ENCODE assay signal across 15 cellular contexts in genomic region chr13:48154671-48155070, GRCh38. TPM values are rescaled to one million over a fixed set of nuclear protein-coding genes. Genes with fewer than 3 reads are reported as not detected.
DNase-seq lines count a peak whose midpoint lies in the region; ATAC-seq and TF ChIP-seq lines count a peak whose summit lies in the region.
"Had no signal": no experiment of that assay in that cellular context is flagged by ENCODE, and none has a peak within 500 bp of the region (broad histone marks: within the 10 kb centered on the region; RNA-seq: fewer than 3 reads in every experiment).

No MANE protein-coding gene starts in this region.

- CTCF ChIA-PET in activated CD8-positive, alpha-beta T cell treated with anti-CD3 and anti-CD28 coated beads, Interleukin-2, amount 10 ng/mL, durations not matched to agents 7 days and 5 days (lab: Charles Lee): interaction anchor here (1.0 to 2.8 kb wide), 5 partner anchors 19 to 78 kb away, joined by 3 to 13 read pairs (median 4); partner anchors contain the start of genes ITM2B and MED4

- no peaks in the 10 kb centered on the region for H3K9me3 ChIP-seq in lower lobe of right lung
- H3K9me3 ChIP-seq: ovary had no signal

- H3K4me3 Mint-ChIP-seq in activated CD8-positive, alpha-beta T cell treated with anti-CD3 and anti-CD28 coated beads, Interleukin-2, amount 10 ng/mL, durations not matched to agents 7 days and 5 days: no peak overlapping the region
- no peak overlapping the region for H3K4me3 Mint-ChIP-seq in type B pancreatic cell

- ATAC-seq in Right ventricle myocardium superior (ENCODE audit: poor library complexity): no peak
- no peak for ATAC-seq in activated CD8-positive, alpha-beta T cell treated with anti-CD3 and anti-CD28 coated beads, Interleukin-2, amount 10 ng/mL, durations not matched to agents 7 days and 5 days
- ATAC-seq in lower lobe of right lung: no peak
- no peak for ATAC-seq in GM21528 (IDR thresholded peaks at IDR 0.05; ENCODE audit: low FRiP score, unreplicated experiment)
- no peak for ATAC-seq in GM18858 (IDR thresholded peaks at IDR 0.05; ENCODE audit: unreplicated experiment)

- intact Hi-C loops in Right ventricle myocardium superior (cut with DNase I): no loop called here
- intact Hi-C loops in cardiac septum (cut with DNase I): no loop called here
- intact Hi-C loops in lower lobe of right lung (cut with DNase I): no loop called here

- H3K27me3 ChIP-seq in lower lobe of right lung (ENCODE audit: low read depth): no peaks in the 10 kb centered on the region
- H3K27me3 ChIP-seq: ovary had no signal

- H3K4me1 Mint-ChIP-seq in activated CD8-positive, alpha-beta T cell treated with anti-CD3 and anti-CD28 coated beads, Interleukin-2, amount 10 ng/mL, durations not matched to agents 7 days and 5 days (ENCODE audit: low read depth): peaks cover 82% of the 10 kb centered on the region
- peaks cover 6% of the 10 kb centered on the region for H3K4me1 Mint-ChIP-seq in type B pancreatic cell (ENCODE audit: unreplicated experiment)

- peak overlapping the region; percentile 84 for H3K27ac Mint-ChIP-seq in activated CD8-positive, alpha-beta T cell treated with anti-CD3 and anti-CD28 coated beads, Interleukin-2, amount 10 ng/mL, durations not matched to agents 7 days and 5 days
- peak overlapping the region; percentile 59 for H3K27ac Mint-ChIP-seq in type B pancreatic cell

- H3K27ac ChIP-seq in lower lobe of right lung: peak overlapping the region; percentile 72
- H3K27ac ChIP-seq: ovary had no signal

- H3K36me3 ChIP-seq in lower lobe of right lung: no peaks in the 10 kb centered on the region
- H3K36me3 ChIP-seq: ovary had no signal

- peaks cover 4% of the 10 kb centered on the region for H3K36me3 Mint-ChIP-seq in activated CD8-positive, alpha-beta T cell treated with anti-CD3 and anti-CD28 coated beads, Interleukin-2, amount 10 ng/mL, durations not matched to agents 7 days and 5 days (ENCODE audit: low read depth)
- no peaks in the 10 kb centered on the region for H3K36me3 Mint-ChIP-seq in type B pancreatic cell

- H3K9me3 Mint-ChIP-seq in activated CD8-positive, alpha-beta T cell treated with anti-CD3 and anti-CD28 coated beads, Interleukin-2, amount 10 ng/mL, durations not matched to agents 7 days and 5 days (ENCODE audit: insufficient read depth): no peaks in the 10 kb centered on the region
- no peaks in the 10 kb centered on the region for H3K9me3 Mint-ChIP-seq in type B pancreatic cell

- H3K4me1 ChIP-seq in lower lobe of right lung: peaks cover 26% of the 10 kb centered on the region

- no peak overlapping the region for H3K4me3 ChIP-seq in lower lobe of right lung
- H3K4me3 ChIP-seq: ovary had no signal

- peak; percentile 40 for DNase-seq in Right ventricle myocardium superior
- DNase-seq in cardiac septum (ENCODE audit: low spot score): no peak
- no peak for DNase-seq in activated CD8-positive, alpha-beta T cell treated with anti-CD3 and anti-CD28 coated beads, Interleukin-2, amount 10 ng/mL, durations not matched to agents 7 days and 5 days
- no peak for DNase-seq in lower lobe of right lung
- DNase-seq in type B pancreatic cell (ENCODE audit: extremely low spot score, unreplicated experiment): no peak
- DNase-seq in midbrain (lab: John Stamatoyannopoulos, UW): no peak
- DNase-seq: amniotic stem cell, DND-41, erythroblast, hippocampal formation, Karpas-422, ovary, RPMI8226 had no signal

- no peak for TF ChIP-seq CTCF in lower lobe of right lung (IDR thresholded peaks at IDR 0.05)
- no peak for TF ChIP-seq CTCF in type B pancreatic cell (conservative IDR thresholded peaks at IDR 0.05)

- no peaks in the 10 kb centered on the region for H3K27me3 Mint-ChIP-seq in activated CD8-positive, alpha-beta T cell treated with anti-CD3 and anti-CD28 coated beads, Interleukin-2, amount 10 ng/mL, durations not matched to agents 7 days and 5 days (ENCODE audit: low read depth)
- no peaks in the 10 kb centered on the region for H3K27me3 Mint-ChIP-seq in type B pancreatic cell

- POLR2A ChIA-PET in activated CD8-positive, alpha-beta T cell treated with anti-CD3 and anti-CD28 coated beads, Interleukin-2, amount 10 ng/mL, durations not matched to agents 7 days and 5 days (lab: Charles Lee): interaction anchor here (1.2 kb wide), 1 partner anchor 149 kb away, joined by 3 read pairs; the partner anchor contains the start of gene RB1

RNA-seq across cellular contexts. Expression of gene MED4, which starts 59.8 kb away (rescaled TPM):
- total RNA-seq in Right ventricle myocardium superior: 40.8 TPM
- total RNA-seq in cardiac septum: 39.6 TPM
- 10 to 100 TPM; 65.3 to 65.5 TPM for total RNA-seq in activated CD8-positive, alpha-beta T cell treated with anti-CD3 and anti-CD28 coated beads, Interleukin-2, amount 10 ng/mL, durations not matched to agents 7 days and 5 days
- total RNA-seq in lower lobe of right lung: 41.4 TPM
- total RNA-seq in type B pancreatic cell (ENCODE audit: low replicate concordance): 44.0 and 53.1 TPM in 2 replicates
